ENCODE assay signal across 8 cellular contexts in genomic region chr17:59785091-59785799, GRCh38.
A peak's percentile ranks its signal among the peaks of the same experiment; 100 is the strongest.
DNase-seq lines count a peak whose midpoint lies in the region; TF ChIP-seq lines count a peak whose summit lies in the region.

No MANE protein-coding gene starts in this region.

- H3K27ac Mint-ChIP-seq in chondrocyte (ENCODE audit: unreplicated experiment): peak overlapping the region; percentile 89
- H3K27ac Mint-ChIP-seq in osteocyte (ENCODE audit: unreplicated experiment): peak overlapping the region; percentile 94

- H3K27me3 Mint-ChIP-seq in chondrocyte (ENCODE audit: low read depth) (no peaks in the 10 kb centered on the region), osteocyte (ENCODE audit: unreplicated experiment) (no peaks in the 10 kb centered on the region)

- peaks cover 78% of the 10 kb centered on the region for H3K4me1 Mint-ChIP-seq in chondrocyte (ENCODE audit: low read depth)
- peaks cover 67% of the 10 kb centered on the region for H3K4me1 Mint-ChIP-seq in osteocyte (ENCODE audit: unreplicated experiment)

- H3K9me3 Mint-ChIP-seq in chondrocyte (ENCODE audit: low read depth) (no peaks in the 10 kb centered on the region), osteocyte (ENCODE audit: unreplicated experiment) (no peaks in the 10 kb centered on the region)

- H3K36me3 Mint-ChIP-seq in chondrocyte (ENCODE audit: low read depth): no peaks in the 10 kb centered on the region
- peaks cover 4% of the 10 kb centered on the region for H3K36me3 Mint-ChIP-seq in osteocyte (ENCODE audit: unreplicated experiment)

- peak; percentile 18 for DNase-seq in DMS 273 treated with DMSO at 0.1 percent for 48 hours (lab: John Stamatoyannopoulos, UW)
- peak; percentile 24 to 47 for DNase-seq in NCI-H526 (lab: John Stamatoyannopoulos, UW)
- no peak for DNase-seq in chondrocyte (ENCODE audit: low spot score)
- DNase-seq in osteocyte (ENCODE audit: extremely low spot score, unreplicated experiment): no peak
- DNase-seq in SKM-1 treated with dmso at 0.1 percent for 144 hours (lab: John Stamatoyannopoulos, UW; ENCODE audit: unreplicated experiment): no peak
- DNase-seq in NCI-H345 treated with DMSO at 0.1 percent for 48 hours (lab: John Stamatoyannopoulos, UW; ENCODE audit: unreplicated experiment): no peak
- no peak for DNase-seq in ecto neural progenitor cell (ENCODE audit: low spot score)
- DNase-seq in NCI-H82 (lab: John Stamatoyannopoulos, UW): no peak

- TF ChIP-seq CTCF in chondrocyte (IDR thresholded peaks at IDR 0.05): no peak
- TF ChIP-seq CTCF in osteocyte (IDR thresholded peaks at IDR 0.05): no peak

- H3K4me3 Mint-ChIP-seq in chondrocyte (ENCODE audit: unreplicated experiment) (no peak overlapping the region), osteocyte (ENCODE audit: unreplicated experiment) (no peak overlapping the region)

Comparison
In these comparisons a context has a peak if more than half of its experiments do, and no peak if none do; other contexts are left out.
1. DNase-seq: peak in DMS 273 treated with DMSO at 0.1 percent for 48 hours (single experiment) and NCI-H526 (2 of 2); none in chondrocyte (single experiment), osteocyte (single experiment), SKM-1 treated with dmso at 0.1 percent for 144 hours (single experiment), NCI-H345 treated with DMSO at 0.1 percent for 48 hours (single experiment), ecto neural progenitor cell (single experiment) and NCI-H82 (single experiment).